In genomic region chr19:11435057-11435832, GRCh38 we compare ENCODE assay signal across 1 cellular context.
TF ChIP-seq lines count a peak whose summit lies in the region.

ODAD3 (minus strand) TSS chr19:11435121; CDS start chr19:11435016, 105 bp downstream.
A gene with protein sequence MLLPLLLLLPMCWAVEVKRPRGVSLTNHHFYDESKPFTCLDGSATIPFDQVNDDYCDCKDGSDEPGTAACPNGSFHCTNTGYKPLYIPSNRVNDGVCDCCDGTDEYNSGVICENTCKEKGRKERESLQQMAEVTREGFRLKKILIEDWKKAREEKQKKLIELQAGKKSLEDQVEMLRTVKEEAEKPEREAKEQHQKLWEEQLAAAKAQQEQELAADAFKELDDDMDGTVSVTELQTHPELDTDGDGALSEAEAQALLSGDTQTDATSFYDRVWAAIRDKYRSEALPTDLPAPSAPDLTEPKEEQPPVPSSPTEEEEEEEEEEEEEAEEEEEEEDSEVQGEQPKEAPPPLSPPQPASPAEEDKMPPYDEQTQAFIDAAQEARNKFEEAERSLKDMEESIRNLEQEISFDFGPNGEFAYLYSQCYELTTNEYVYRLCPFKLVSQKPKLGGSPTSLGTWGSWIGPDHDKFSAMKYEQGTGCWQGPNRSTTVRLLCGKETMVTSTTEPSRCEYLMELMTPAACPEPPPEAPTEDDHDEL (plus strand): TSS chr19:11435635. CDS start chr19:11436118, 483 bp downstream.

TF ChIP-seq in GM12878, 131 proteins besides CTCF, POLR2A, EP300 and RAD21 (continued from another document and continues in another):
- peak; percentile 95 for TF ChIP-seq E2F8 (IDR thresholded peaks at IDR 0.05; ENCODE audit: low read depth, partially characterized antibody)
- TF ChIP-seq FOXM1 (IDR thresholded peaks at IDR 0.05; ENCODE audit: low read depth, low read length) = no peak
- TF ChIP-seq MEF2A (IDR thresholded peaks at IDR 0.05; ENCODE audit: insufficient read depth, low read depth, low read length) = no peak
- peak in 1 of 2 experiments; percentile 44; a peak in 1 of 4 replicates for TF ChIP-seq SRF (IDR thresholded peaks at IDR 0.05; ENCODE audit: low read depth in 2 of 2, low read length in 2 of 2)
- TF ChIP-seq FOS (IDR thresholded peaks at IDR 0.05; ENCODE audit: borderline replicate concordance, extremely low read depth, insufficient read length) = no peak
- TF ChIP-seq STAT1 (conservative IDR thresholded peaks at IDR 0.05) = peak; percentile 87; the same call in 1 of the 2 replicates
- no peak for TF ChIP-seq MTA2 (IDR thresholded peaks at IDR 0.05; ENCODE audit: low read depth)
- TF ChIP-seq ZNF207 (IDR thresholded peaks at IDR 0.05; ENCODE audit: borderline replicate concordance) = peak; percentile 39; the same call in 1 of the 2 replicates
- TF ChIP-seq, protein P1, sequence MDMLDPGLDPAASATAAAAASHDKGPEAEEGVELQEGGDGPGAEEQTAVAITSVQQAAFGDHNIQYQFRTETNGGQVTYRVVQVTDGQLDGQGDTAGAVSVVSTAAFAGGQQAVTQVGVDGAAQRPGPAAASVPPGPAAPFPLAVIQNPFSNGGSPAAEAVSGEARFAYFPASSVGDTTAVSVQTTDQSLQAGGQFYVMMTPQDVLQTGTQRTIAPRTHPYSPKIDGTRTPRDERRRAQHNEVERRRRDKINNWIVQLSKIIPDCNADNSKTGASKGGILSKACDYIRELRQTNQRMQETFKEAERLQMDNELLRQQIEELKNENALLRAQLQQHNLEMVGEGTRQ (IDR thresholded peaks at IDR 0.05; ENCODE audit: borderline replicate concordance, low read depth, low read length) = peak; percentile 90
- no peak; the same call in 1 of the 2 replicates for TF ChIP-seq SREBF1 (IDR thresholded peaks at IDR 0.05; ENCODE audit: low read length)
- no peak for TF ChIP-seq ZNF622 (IDR thresholded peaks at IDR 0.05)
- TF ChIP-seq WRNIP1 (IDR thresholded peaks at IDR 0.05; ENCODE audit: borderline replicate concordance, low read depth, low read length) = no peak
- TF ChIP-seq, protein P2, sequence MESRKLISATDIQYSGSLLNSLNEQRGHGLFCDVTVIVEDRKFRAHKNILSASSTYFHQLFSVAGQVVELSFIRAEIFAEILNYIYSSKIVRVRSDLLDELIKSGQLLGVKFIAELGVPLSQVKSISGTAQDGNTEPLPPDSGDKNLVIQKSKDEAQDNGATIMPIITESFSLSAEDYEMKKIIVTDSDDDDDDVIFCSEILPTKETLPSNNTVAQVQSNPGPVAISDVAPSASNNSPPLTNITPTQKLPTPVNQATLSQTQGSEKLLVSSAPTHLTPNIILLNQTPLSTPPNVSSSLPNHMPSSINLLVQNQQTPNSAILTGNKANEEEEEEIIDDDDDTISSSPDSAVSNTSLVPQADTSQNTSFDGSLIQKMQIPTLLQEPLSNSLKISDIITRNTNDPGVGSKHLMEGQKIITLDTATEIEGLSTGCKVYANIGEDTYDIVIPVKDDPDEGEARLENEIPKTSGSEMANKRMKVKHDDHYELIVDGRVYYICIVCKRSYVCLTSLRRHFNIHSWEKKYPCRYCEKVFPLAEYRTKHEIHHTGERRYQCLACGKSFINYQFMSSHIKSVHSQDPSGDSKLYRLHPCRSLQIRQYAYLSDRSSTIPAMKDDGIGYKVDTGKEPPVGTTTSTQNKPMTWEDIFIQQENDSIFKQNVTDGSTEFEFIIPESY (IDR thresholded peaks at IDR 0.05) = 0 out of 2 replicates have a peak, but pooled peaks have one; percentile 17
- 0 out of 2 replicates have a peak, but pooled peaks have one; percentile 96 for TF ChIP-seq RCOR1 (conservative IDR thresholded peaks at IDR 0.05; ENCODE audit: low read depth, low read length)
- no peak for TF ChIP-seq ZNF217 (IDR thresholded peaks at IDR 0.05)
- TF ChIP-seq TCF7 (IDR thresholded peaks at IDR 0.05; ENCODE audit: borderline replicate concordance) = no peak
- peak; percentile 95 for TF ChIP-seq CREB1 (IDR thresholded peaks at IDR 0.05; ENCODE audit: low read depth)
- peak; percentile 100 for TF ChIP-seq YY1 (IDR thresholded peaks at IDR 0.05; ENCODE audit: low read depth, low read length)
- no peak for TF ChIP-seq RBBP5 (conservative IDR thresholded peaks at IDR 0.05)
- TF ChIP-seq ATF2 (IDR thresholded peaks at IDR 0.05; ENCODE audit: low read length) = no peak
- TF ChIP-seq NR2F1 (conservative IDR thresholded peaks at IDR 0.05) = peak; percentile 93
- TF ChIP-seq PML (IDR thresholded peaks at IDR 0.05; ENCODE audit: low read length) = peak; percentile 71; the same call in 1 of the 2 replicates
- TF ChIP-seq, protein P3, sequence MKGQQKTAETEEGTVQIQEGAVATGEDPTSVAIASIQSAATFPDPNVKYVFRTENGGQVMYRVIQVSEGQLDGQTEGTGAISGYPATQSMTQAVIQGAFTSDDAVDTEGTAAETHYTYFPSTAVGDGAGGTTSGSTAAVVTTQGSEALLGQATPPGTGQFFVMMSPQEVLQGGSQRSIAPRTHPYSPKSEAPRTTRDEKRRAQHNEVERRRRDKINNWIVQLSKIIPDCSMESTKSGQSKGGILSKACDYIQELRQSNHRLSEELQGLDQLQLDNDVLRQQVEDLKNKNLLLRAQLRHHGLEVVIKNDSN (IDR thresholded peaks at IDR 0.05; ENCODE audit: borderline replicate concordance, extremely low read length, insufficient read depth, low read depth, low read length) = peak; percentile 90
- no peak for TF ChIP-seq SUPT20H (IDR thresholded peaks at IDR 0.05; ENCODE audit: borderline replicate concordance, control insufficient read depth, low read depth, low read length)
- no peak for TF ChIP-seq SMARCA5 (IDR thresholded peaks at IDR 0.05)
- TF ChIP-seq EED (IDR thresholded peaks at IDR 0.05; ENCODE audit: low read depth) = peak; percentile 89
- no peak for TF ChIP-seq NR2C2 (IDR thresholded peaks at IDR 0.05; ENCODE audit: borderline replicate concordance, control insufficient read depth, insufficient read length, low read depth)
- TF ChIP-seq RUNX3 (IDR thresholded peaks at IDR 0.05; ENCODE audit: low read length) = peak; percentile 63
- no peak for TF ChIP-seq MTA3 (IDR thresholded peaks at IDR 0.05; ENCODE audit: borderline replicate concordance, low read length)
- TF ChIP-seq, protein P4, sequence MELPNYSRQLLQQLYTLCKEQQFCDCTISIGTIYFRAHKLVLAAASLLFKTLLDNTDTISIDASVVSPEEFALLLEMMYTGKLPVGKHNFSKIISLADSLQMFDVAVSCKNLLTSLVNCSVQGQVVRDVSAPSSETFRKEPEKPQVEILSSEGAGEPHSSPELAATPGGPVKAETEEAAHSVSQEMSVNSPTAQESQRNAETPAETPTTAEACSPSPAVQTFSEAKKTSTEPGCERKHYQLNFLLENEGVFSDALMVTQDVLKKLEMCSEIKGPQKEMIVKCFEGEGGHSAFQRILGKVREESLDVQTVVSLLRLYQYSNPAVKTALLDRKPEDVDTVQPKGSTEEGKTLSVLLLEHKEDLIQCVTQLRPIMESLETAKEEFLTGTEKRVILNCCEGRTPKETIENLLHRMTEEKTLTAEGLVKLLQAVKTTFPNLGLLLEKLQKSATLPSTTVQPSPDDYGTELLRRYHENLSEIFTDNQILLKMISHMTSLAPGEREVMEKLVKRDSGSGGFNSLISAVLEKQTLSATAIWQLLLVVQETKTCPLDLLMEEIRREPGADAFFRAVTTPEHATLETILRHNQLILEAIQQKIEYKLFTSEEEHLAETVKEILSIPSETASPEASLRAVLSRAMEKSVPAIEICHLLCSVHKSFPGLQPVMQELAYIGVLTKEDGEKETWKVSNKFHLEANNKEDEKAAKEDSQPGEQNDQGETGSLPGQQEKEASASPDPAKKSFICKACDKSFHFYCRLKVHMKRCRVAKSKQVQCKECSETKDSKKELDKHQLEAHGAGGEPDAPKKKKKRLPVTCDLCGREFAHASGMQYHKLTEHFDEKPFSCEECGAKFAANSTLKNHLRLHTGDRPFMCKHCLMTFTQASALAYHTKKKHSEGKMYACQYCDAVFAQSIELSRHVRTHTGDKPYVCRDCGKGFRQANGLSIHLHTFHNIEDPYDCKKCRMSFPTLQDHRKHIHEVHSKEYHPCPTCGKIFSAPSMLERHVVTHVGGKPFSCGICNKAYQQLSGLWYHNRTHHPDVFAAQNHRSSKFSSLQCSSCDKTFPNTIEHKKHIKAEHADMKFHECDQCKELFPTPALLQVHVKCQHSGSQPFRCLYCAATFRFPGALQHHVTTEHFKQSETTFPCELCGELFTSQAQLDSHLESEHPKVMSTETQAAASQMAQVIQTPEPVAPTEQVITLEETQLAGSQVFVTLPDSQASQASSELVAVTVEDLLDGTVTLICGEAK (IDR thresholded peaks at IDR 0.05; ENCODE audit: borderline replicate concordance) = peak; percentile 97
- TF ChIP-seq RAD51 (IDR thresholded peaks at IDR 0.05) = peak; percentile 98
- 0 out of 2 replicates have a peak, but pooled peaks have one; percentile 28 for TF ChIP-seq BCL11A (IDR thresholded peaks at IDR 0.05; ENCODE audit: low read depth, low read length)
- peak in 1 of 2 experiments; percentile 42; a peak in 1 of 4 replicates for TF ChIP-seq ETV6 (conservative IDR thresholded peaks at IDR 0.05 in 1 of 2, IDR thresholded peaks at IDR 0.05 in 1 of 2; ENCODE audit: borderline replicate concordance in 1 of 2, low read depth in 1 of 2)
- no peak; the same call in 1 of the 2 replicates for TF ChIP-seq DPF2 (IDR thresholded peaks at IDR 0.05)
- TF ChIP-seq ZNF592 (IDR thresholded peaks at IDR 0.05) = peak; percentile 100
- 0 out of 2 replicates have a peak, but pooled peaks have one; percentile 14 for TF ChIP-seq PAX5 (IDR thresholded peaks at IDR 0.05; ENCODE audit: borderline replicate concordance, low read depth, low read length)
- TF ChIP-seq JUNB (IDR thresholded peaks at IDR 0.05) = no peak
- peak; percentile 54 for TF ChIP-seq SP1 (IDR thresholded peaks at IDR 0.05; ENCODE audit: low read depth, low read length)
- no peak for TF ChIP-seq ZNF274 (IDR thresholded peaks at IDR 0.05; ENCODE audit: insufficient read depth, insufficient read length)
- peak; percentile 86 for TF ChIP-seq MLLT1 (IDR thresholded peaks at IDR 0.05)
- TF ChIP-seq TAF1 (IDR thresholded peaks at IDR 0.05; ENCODE audit: borderline replicate concordance, low read depth, low read length) = peak; percentile 87
- no peak for TF ChIP-seq ZNF384 (IDR thresholded peaks at IDR 0.05; ENCODE audit: borderline replicate concordance, low read depth, low read length)
